In genomic region chr9:16626577-16627130, GRCh38 we compare ENCODE assay signal across 1 cellular context.
A peak's percentile ranks its signal among the peaks of the same experiment; 100 is the strongest.
TF ChIP-seq lines count a peak whose summit lies in the region.

No MANE protein-coding gene starts in this region.

TF ChIP-seq in HEK293, 187 proteins besides CTCF, POLR2A, EP300 and RAD21 (continued from another document and continues in another):
- TF ChIP-seq ZNF138 (tag by site-specific recombination; IDR thresholded peaks at IDR 0.05; ENCODE audit: borderline replicate concordance) (no peak), FEZF1 (tag by site-specific recombination; IDR thresholded peaks at IDR 0.05) (peak; percentile 79), TRIM28 (IDR thresholded peaks at IDR 0.05; ENCODE audit: borderline replicate concordance, low read length) (0 out of 2 replicates have a peak, but pooled peaks have one; percentile 67), ZNF704 (tag by site-specific recombination; IDR thresholded peaks at IDR 0.05) (no peak), ZNF510 (tag by site-specific recombination; IDR thresholded peaks at IDR 0.05; ENCODE audit: insufficient replicate concordance) (no peak), ZNF561 (tag by site-specific recombination; IDR thresholded peaks at IDR 0.05; ENCODE audit: borderline replicate concordance) (0 out of 2 replicates have a peak, but pooled peaks have one; percentile 25), ZNF544 (tag by site-specific recombination; IDR thresholded peaks at IDR 0.05) (no peak), PRDM1 (tag by site-specific recombination; IDR thresholded peaks at IDR 0.05) (peak; percentile 31; the same call in 1 of the 2 replicates), ZSCAN30 (tag by site-specific recombination; IDR thresholded peaks at IDR 0.05) (no peak), ZFP3 (tag by site-specific recombination; IDR thresholded peaks at IDR 0.05; ENCODE audit: low read depth) (no peak), ZNF184 (tag by site-specific recombination; IDR thresholded peaks at IDR 0.05) (no peak), ZNF423 (tag by site-specific recombination; IDR thresholded peaks at IDR 0.05) (no peak), GFI1B (tag by site-specific recombination; IDR thresholded peaks at IDR 0.05) (no peak), ZNF114 (tag by site-specific recombination; IDR thresholded peaks at IDR 0.05) (no peak), ZNF404 (tag by site-specific recombination; IDR thresholded peaks at IDR 0.05) (no peak), ZFP41 (tag by site-specific recombination; IDR thresholded peaks at IDR 0.05; ENCODE audit: borderline replicate concordance) (no peak), ZBTB8A (tag by site-specific recombination; IDR thresholded peaks at IDR 0.05) (0 out of 2 replicates have a peak, but pooled peaks have one; percentile 15), ZXDB (tag by site-specific recombination; IDR thresholded peaks at IDR 0.05) (0 out of 2 replicates have a peak, but pooled peaks have one; percentile 38), ZBTB48 (tag by site-specific recombination; IDR thresholded peaks at IDR 0.05) (peak; percentile 66; the same call in 1 of the 2 replicates), IKZF3 (tag by site-specific recombination; IDR thresholded peaks at IDR 0.05) (0 out of 2 replicates have a peak, but pooled peaks have one; percentile 44), ZNF148 (tag by site-specific recombination; IDR thresholded peaks at IDR 0.05; ENCODE audit: borderline replicate concordance) (no peak), ELK4 (IDR thresholded peaks at IDR 0.05; ENCODE audit: borderline replicate concordance, low read depth, low read length) (no peak), PRDM10 (tag by site-specific recombination; IDR thresholded peaks at IDR 0.05) (peak; percentile 97), ZSCAN4 (tag by site-specific recombination; IDR thresholded peaks at IDR 0.05) (peak; percentile 43; the same call in 1 of the 2 replicates), ZNF433 (tag by site-specific recombination; IDR thresholded peaks at IDR 0.05; ENCODE audit: low read depth) (no peak), ZNF768 (tag by site-specific recombination; IDR thresholded peaks at IDR 0.05) (no peak), INSM2 (tag by site-specific recombination; IDR thresholded peaks at IDR 0.05) (peak; percentile 46; the same call in 1 of the 2 replicates), ZNF248 (tag by site-specific recombination; IDR thresholded peaks at IDR 0.05) (no peak), ZBTB44 (tag by site-specific recombination; IDR thresholded peaks at IDR 0.05) (peak; percentile 51; the same call in 1 of the 2 replicates), ZNF664 (tag by site-specific recombination; IDR thresholded peaks at IDR 0.05) (peak; percentile 84), ZNF335 (tag by site-specific recombination; conservative IDR thresholded peaks at IDR 0.05) (peak; percentile 49), SP2 (tag by site-specific recombination; IDR thresholded peaks at IDR 0.05) (no peak), MYNN (tag by site-specific recombination; IDR thresholded peaks at IDR 0.05; ENCODE audit: borderline replicate concordance) (peak; percentile 88), ZNF513 (tag by site-specific recombination; IDR thresholded peaks at IDR 0.05) (no peak), ZNF629 (tag by site-specific recombination; IDR thresholded peaks at IDR 0.05) (peak; percentile 58; the same call in 1 of the 2 replicates), ZNF18 (tag by site-specific recombination; IDR thresholded peaks at IDR 0.05) (no peak), ZNF23 (tag by site-specific recombination; IDR thresholded peaks at IDR 0.05; ENCODE audit: borderline replicate concordance) (no peak), ZNF777 (tag by site-specific recombination; IDR thresholded peaks at IDR 0.05; ENCODE audit: borderline replicate concordance) (no peak), BCL6B (tag by site-specific recombination; IDR thresholded peaks at IDR 0.05) (no peak), ZNF239 (tag by site-specific recombination; IDR thresholded peaks at IDR 0.05) (no peak), ZNF692 (tag by site-specific recombination; IDR thresholded peaks at IDR 0.05) (0 out of 2 replicates have a peak, but pooled peaks have one; percentile 17), ZNF146 (tag by site-specific recombination; IDR thresholded peaks at IDR 0.05) (no peak)
